Comparison of ENCODE assay signal across 1 cellular context in genomic region chr10:24467605-24468004, GRCh38.
TF ChIP-seq lines count a peak whose summit lies in the region.

No MANE protein-coding gene starts in this region.

TF ChIP-seq in HCT116, 20 proteins besides CTCF, POLR2A, EP300 and RAD21 (continued from another document):
- TF ChIP-seq ATF3 (IDR thresholded peaks at IDR 0.05), result no peak
- TF ChIP-seq SP1 (IDR thresholded peaks at IDR 0.05; ENCODE audit: low read depth), result no peak
- no peak for TF ChIP-seq ELF1 (IDR thresholded peaks at IDR 0.05; ENCODE audit: borderline replicate concordance, low read depth)
TF ChIP-seq in HCT116: peak in this region for 0.
